Comparison of ENCODE assay signal across 8 cellular contexts in genomic region chr5:72556351-72557146, GRCh38.
DNase-seq lines count a peak whose midpoint lies in the region; ATAC-seq and TF ChIP-seq lines count a peak whose summit lies in the region.

No MANE protein-coding gene starts in this region.

- peak; percentile 52 for ATAC-seq in GM18499 (IDR thresholded peaks at IDR 0.05; ENCODE audit: insufficient read depth, unreplicated experiment)
- peak; percentile 70 for ATAC-seq in HG02981 (IDR thresholded peaks at IDR 0.05; ENCODE audit: unreplicated experiment)

- TF ChIP-seq CTCF in AG04449 (IDR thresholded peaks at IDR 0.05; ENCODE audit: insufficient read depth, low read length, missing control alignments) (no peak), retinal pigment epithelial cell (conservative IDR thresholded peaks at IDR 0.05; ENCODE audit: low read depth, low read length) (no peak)

- POLR2A ChIA-PET in AG04449 (lab: Yijun Ruan, JAX), result interaction anchor here (1.1 kb wide), 1 partner anchor 13 kb away, joined by 3 read pairs; no protein-coding TSS in a partner anchor

- DNase-seq in AG04449 (ENCODE audit: low read depth, low spot score), result no peak
- DNase-seq in NCI-H748 treated with DMSO at 0.1 percent for 48 hours (lab: John Stamatoyannopoulos, UW), result peak; percentile 90
- DNase-seq in astrocyte of the hippocampus (ENCODE audit: low read depth, low spot score), result peak; percentile 68
- DNase-seq in iPS DF 19.7 (ENCODE audit: low read depth, low spot score), result peak; percentile 42
- peak; percentile 25 for DNase-seq in retinal pigment epithelial cell (ENCODE audit: low read depth)
- DNase-seq in T-helper 9 cell, result no peak

- peak overlapping the region; percentile 26 for H3K4me3 ChIP-seq in AG04449 (ENCODE audit: low read depth, low read length)
- H3K4me3 ChIP-seq in retinal pigment epithelial cell (ENCODE audit: low read length), result peak overlapping the region; percentile 37

- CTCF ChIA-PET in AG04449 (lab: Yijun Ruan, JAX), result interaction anchor here (1.1 to 1.7 kb wide), 4 partner anchors 9 to 201 kb away, joined by 3 to 4 read pairs (median 4); no protein-coding TSS in a partner anchor

Comparison
In these comparisons a context has a peak if more than half of its experiments do, and no peak if none do; other contexts are left out.
1. DNase-seq: peak in NCI-H748 treated with DMSO at 0.1 percent for 48 hours (single experiment), astrocyte of the hippocampus (single experiment), iPS DF 19.7 (single experiment) and retinal pigment epithelial cell (single experiment); none in AG04449 (single experiment) and T-helper 9 cell (single experiment).